In genomic region chr10:11149499-11149898, GRCh38 we compare ENCODE assay signal across 10 cellular contexts.
DNase-seq lines count a peak whose midpoint lies in the region; ATAC-seq and TF ChIP-seq lines count a peak whose summit lies in the region.
"Had no signal": no experiment of that assay in that cellular context is flagged by ENCODE, and none has a peak within 500 bp of the region (broad histone marks: within the 10 kb centered on the region; RNA-seq: fewer than 3 reads in every experiment).

No MANE protein-coding gene starts in this region.

- no CpG with 5 or more reads among the region's 12 CpGs for WGBS in H9 (ENCODE audit: extremely low coverage, insufficient read length, low lambda C conversion rate)
- 35% methylated on average over 12 of the region's 12 CpGs for WGBS in SK-N-SH (ENCODE audit: low lambda C conversion rate)

- H3K23me2 ChIP-seq in H9 (ENCODE audit: insufficient read length, low read depth, low read length, poor library complexity, severe bottlenecking) = no peaks in the 10 kb centered on the region

- H3T11ph ChIP-seq in H9 (ENCODE audit: low read length) = no peak overlapping the region

- TF ChIP-seq CTCF in H9 (conservative IDR thresholded peaks at IDR 0.05) = no peak
- TF ChIP-seq CTCF in lower lobe of right lung (IDR thresholded peaks at IDR 0.05) = no peak
- no peak for TF ChIP-seq CTCF in BE2C (IDR thresholded peaks at IDR 0.05; ENCODE audit: low read depth, low read length)
- TF ChIP-seq CTCF in SK-N-SH (IDR thresholded peaks at IDR 0.05) = no peak

- intact Hi-C loops in lower lobe of right lung (cut with DNase I) = no loop called here

- no peaks in the 10 kb centered on the region for H3K79me1 ChIP-seq in H9 (ENCODE audit: insufficient read depth, low read depth, low read length, poor library complexity, severe bottlenecking)

- H4K20me1 ChIP-seq in BLaER1 = no peaks in the 10 kb centered on the region
- no peaks in the 10 kb centered on the region for H4K20me1 ChIP-seq in H9 (ENCODE audit: control insufficient read depth, insufficient read depth, insufficient read length)
- no peaks in the 10 kb centered on the region for H4K20me1 ChIP-seq in SK-N-SH (ENCODE audit: insufficient read depth)

- H3K23ac ChIP-seq in H9 (ENCODE audit: insufficient read length, low read depth, low read length) = no peak overlapping the region

- POLR2A ChIA-PET in activated CD8-positive, alpha-beta T cell treated with anti-CD3 and anti-CD28 coated beads, Interleukin-2, amount 10 ng/mL, durations not matched to agents 7 days and 5 days (lab: Charles Lee) = interaction anchor here (0.7 to 19.5 kb wide), 11 partner anchors 8 to 87 kb away, joined by 3 to 1291 read pairs (median 8); no protein-coding TSS in a partner anchor
- POLR2A ChIA-PET in SK-N-SH (lab: Yijun Ruan, JAX) = no interaction called here

- no peak overlapping the region for H2BK120ac ChIP-seq in H9 (ENCODE audit: low read depth, low read length, poor library complexity, severe bottlenecking)

- H3K79me2 ChIP-seq in H9 (ENCODE audit: insufficient read depth, low read length) = 0 out of 2 replicates have a peak, but pooled peaks cover 2% of the 10 kb centered on the region
- no peaks in the 10 kb centered on the region for H3K79me2 ChIP-seq in SK-N-SH (ENCODE audit: insufficient read depth)

- H4K8ac ChIP-seq in H9 (replicated peaks; ENCODE audit: insufficient read length, low read depth, low read length) = no peak overlapping the region

- H3K36me3 ChIP-seq in BLaER1 = no peaks in the 10 kb centered on the region
- H3K36me3 ChIP-seq in lower lobe of right lung = no peaks in the 10 kb centered on the region
- no peaks in the 10 kb centered on the region for H3K36me3 ChIP-seq in BE2C
- no peaks in the 10 kb centered on the region for H3K36me3 ChIP-seq in SK-N-SH (replicated peaks in 1 of 2; ENCODE audit: control insufficient read depth in 1 of 2, insufficient read depth in 2 of 2, low read length in 1 of 2)
- H3K36me3 ChIP-seq: brain microvascular endothelial cell had no signal

- H3K9me3 ChIP-seq in BLaER1 (no peaks in the 10 kb centered on the region), H9 (ENCODE audit: control insufficient read depth, low read depth, low read length) (no peaks in the 10 kb centered on the region), lower lobe of right lung (no peaks in the 10 kb centered on the region), BE2C (no peaks in the 10 kb centered on the region), SK-N-SH (no peaks in the 10 kb centered on the region)

- H2BK5ac ChIP-seq in H9 (ENCODE audit: insufficient read length, low read length) = no peak overlapping the region

- ATAC-seq in activated CD8-positive, alpha-beta T cell treated with anti-CD3 and anti-CD28 coated beads, Interleukin-2, amount 10 ng/mL, durations not matched to agents 7 days and 5 days = peak; percentile 61
- ATAC-seq in lower lobe of right lung = peak; percentile 20 to 42

- peak overlapping the region; percentile 11 for H3K18ac ChIP-seq in H9 (ENCODE audit: insufficient read length, low read depth, low read length)

- H3K14ac ChIP-seq in H9 (ENCODE audit: insufficient read depth, low read length) = no peak overlapping the region

- no peak overlapping the region for H4K91ac ChIP-seq in H9 (ENCODE audit: insufficient read length, low read depth, low read length)

- no peak overlapping the region for H2BK12ac ChIP-seq in H9 (ENCODE audit: insufficient read length, low read depth, low read length)

- H3K9ac ChIP-seq in BLaER1 (peak overlapping the region; percentile 47), H9 (ENCODE audit: extremely low read depth, insufficient read length, low read length) (no peak overlapping the region), SK-N-SH (no peak overlapping the region)

- peak overlapping the region; percentile 62 for H2AK5ac ChIP-seq in H9 (ENCODE audit: insufficient read length, low read length)

- H3K4me2 ChIP-seq in BLaER1 (peak overlapping the region; percentile 83), H9 (ENCODE audit: insufficient read depth, insufficient read length, low read length) (no peak overlapping the region), SK-N-SH (no peak overlapping the region)

- no peak overlapping the region for H3K56ac ChIP-seq in H9 (ENCODE audit: insufficient read length, low read depth, low read length)

- H4K5ac ChIP-seq in H9 (ENCODE audit: insufficient read length, low read depth, low read length) = peak overlapping the region; percentile 22

- no peak overlapping the region for H2BK20ac ChIP-seq in H9 (ENCODE audit: low read depth, low read length, poor library complexity, severe bottlenecking)

- H3K4me1 ChIP-seq in BLaER1 (peaks cover 83% of the 10 kb centered on the region), H9 (ENCODE audit: insufficient read depth, low read length) (peaks cover 15% of the 10 kb centered on the region; the same call in 1 of the 2 replicates), lower lobe of right lung (peaks cover 76% of the 10 kb centered on the region), BE2C (no peaks in the 10 kb centered on the region), SK-N-SH (ENCODE audit: control insufficient read depth in 1 of 2, insufficient read depth in 2 of 2, low read depth in 1 of 2, low read length in 1 of 2) (peaks cover 0 to 10% of the 10 kb centered on the region in 2 experiments; a peak in 2 of 4 replicates)

- no peaks in the 10 kb centered on the region for H3K9me2 ChIP-seq in SK-N-SH

- no peaks in the 10 kb centered on the region for H3K9me3 Mint-ChIP-seq in H9
- H3K9me3 Mint-ChIP-seq in activated CD8-positive, alpha-beta T cell treated with anti-CD3 and anti-CD28 coated beads, Interleukin-2, amount 10 ng/mL, durations not matched to agents 7 days and 5 days (ENCODE audit: insufficient read depth) = no peaks in the 10 kb centered on the region

- no peak for TF ChIP-seq RAD21 in SK-N-SH (IDR thresholded peaks at IDR 0.05; ENCODE audit: low read length)

- H3K4me1 Mint-ChIP-seq in H9 = peaks cover 74 to 75% of the 10 kb centered on the region in 2 experiments
- H3K4me1 Mint-ChIP-seq in activated CD8-positive, alpha-beta T cell treated with anti-CD3 and anti-CD28 coated beads, Interleukin-2, amount 10 ng/mL, durations not matched to agents 7 days and 5 days (ENCODE audit: low read depth) = peaks cover 97% of the 10 kb centered on the region

- CTCF ChIA-PET in activated CD8-positive, alpha-beta T cell treated with anti-CD3 and anti-CD28 coated beads, Interleukin-2, amount 10 ng/mL, durations not matched to agents 7 days and 5 days (lab: Charles Lee) = interaction anchor here (1.1 to 16.7 kb wide), 4 partner anchors 11 to 30 kb away, joined by 4 to 324 read pairs (median 12); no protein-coding TSS in a partner anchor
- CTCF ChIA-PET in SK-N-SH (lab: Yijun Ruan, JAX) = interaction anchor here (1.1 kb wide), 1 partner anchor 12 kb away, joined by 3 read pairs; no protein-coding TSS in a partner anchor

- H3K4me3 ChIP-seq in BLaER1 (peak overlapping the region; percentile 9; the same call in 1 of the 2 replicates), lower lobe of right lung (peak overlapping the region; percentile 20), BE2C (ENCODE audit: low read depth, low read length) (no peak overlapping the region), SK-N-SH (ENCODE audit: low read depth in 2 of 2, low read length in 1 of 2) (no peak overlapping the region)

- peak overlapping the region; percentile 35; the same call in 1 of the 2 replicates for H3K27ac ChIP-seq in BLaER1
- H3K27ac ChIP-seq in H9 (ENCODE audit: insufficient read length, low read depth, low read length) = no peak overlapping the region
- peak overlapping the region; percentile 43 for H3K27ac ChIP-seq in lower lobe of right lung
- H3K27ac ChIP-seq in SK-N-SH (ENCODE audit: low read depth in 2 of 2, low read length in 1 of 2) = no peak overlapping the region
- H3K27ac ChIP-seq: brain microvascular endothelial cell, C4-2B had no signal

- no peaks in the 10 kb centered on the region for H3F3A ChIP-seq in SK-N-SH (replicated peaks; ENCODE audit: insufficient read depth)

- no peak for DNase-seq in H9
- DNase-seq in activated CD8-positive, alpha-beta T cell treated with anti-CD3 and anti-CD28 coated beads, Interleukin-2, amount 10 ng/mL, durations not matched to agents 7 days and 5 days = peak; percentile 63
- DNase-seq in lower lobe of right lung = peak; percentile 54
- DNase-seq in BE2C = no peak
- DNase-seq in SK-N-SH = no peak
- DNase-seq in kidney glomerular epithelial cell (lab: John Stamatoyannopoulos, UW) = no peak
- DNase-seq in NCI-H2081 treated with DMSO at 0.1 percent for 48 hours (lab: John Stamatoyannopoulos, UW) = no peak
- DNase-seq: brain microvascular endothelial cell had no signal

- no peak for TF ChIP-seq EP300 in SK-N-SH (IDR thresholded peaks at IDR 0.05; ENCODE audit: borderline replicate concordance in 1 of 2, low read depth in 1 of 2, low read length in 1 of 2)

- H2BK15ac ChIP-seq in H9 (ENCODE audit: low read depth, low read length) = no peak overlapping the region; the same call in 1 of the 2 replicates

- no peak overlapping the region for H2AFZ ChIP-seq in H9 (ENCODE audit: low read length)
- H2AFZ ChIP-seq in SK-N-SH (ENCODE audit: low read depth) = no peak overlapping the region

- no peak overlapping the region; a peak in 1 of 7 replicates for H3K27ac Mint-ChIP-seq in H9
- peak overlapping the region; percentile 99 for H3K27ac Mint-ChIP-seq in activated CD8-positive, alpha-beta T cell treated with anti-CD3 and anti-CD28 coated beads, Interleukin-2, amount 10 ng/mL, durations not matched to agents 7 days and 5 days

- no peak overlapping the region for H3K4me3 Mint-ChIP-seq in H9
- peak overlapping the region; percentile 84 for H3K4me3 Mint-ChIP-seq in activated CD8-positive, alpha-beta T cell treated with anti-CD3 and anti-CD28 coated beads, Interleukin-2, amount 10 ng/mL, durations not matched to agents 7 days and 5 days

- no peaks in the 10 kb centered on the region for H3K27me3 ChIP-seq in BLaER1
- no peaks in the 10 kb centered on the region for H3K27me3 ChIP-seq in H9 (ENCODE audit: insufficient read depth, low read length)
- no peaks in the 10 kb centered on the region for H3K27me3 ChIP-seq in lower lobe of right lung (ENCODE audit: low read depth)
- H3K27me3 ChIP-seq in BE2C = no peaks in the 10 kb centered on the region
- H3K27me3 ChIP-seq in SK-N-SH (ENCODE audit: insufficient read depth) = no peaks in the 10 kb centered on the region
- H3K27me3 ChIP-seq: brain microvascular endothelial cell had no signal

- no peaks in the 10 kb centered on the region for H3K36me3 Mint-ChIP-seq in H9 (ENCODE audit: insufficient read depth in 1 of 3, low read depth in 3 of 3)
- H3K36me3 Mint-ChIP-seq in activated CD8-positive, alpha-beta T cell treated with anti-CD3 and anti-CD28 coated beads, Interleukin-2, amount 10 ng/mL, durations not matched to agents 7 days and 5 days (ENCODE audit: low read depth) = no peaks in the 10 kb centered on the region

- no peaks in the 10 kb centered on the region for H3K27me3 Mint-ChIP-seq in H9 (ENCODE audit: low read depth)
- no peaks in the 10 kb centered on the region for H3K27me3 Mint-ChIP-seq in activated CD8-positive, alpha-beta T cell treated with anti-CD3 and anti-CD28 coated beads, Interleukin-2, amount 10 ng/mL, durations not matched to agents 7 days and 5 days (ENCODE audit: low read depth)

- H3K4ac ChIP-seq in H9 (ENCODE audit: low read depth, low read length) = no peak overlapping the region

TF ChIP-seq in SK-N-SH, 30 proteins besides CTCF, POLR2A, EP300 and RAD21:
- TF ChIP-seq ELF1 (IDR thresholded peaks at IDR 0.05) (no peak), RCOR1 (IDR thresholded peaks at IDR 0.05; ENCODE audit: low read length) (no peak), RFX5 (IDR thresholded peaks at IDR 0.05; ENCODE audit: low read length) (no peak)
TF ChIP-seq in SK-N-SH: peak in this region for 0.

Comparison
In these comparisons a context has a peak if more than half of its experiments do, and no peak if none do; other contexts are left out.
1. H3K27ac ChIP-seq: peak in BLaER1 (single experiment) and lower lobe of right lung (single experiment); none in H9 (single experiment) and SK-N-SH (0 of 2).
2. H3K4me3 ChIP-seq: peak in BLaER1 (single experiment) and lower lobe of right lung (single experiment); none in BE2C (single experiment) and SK-N-SH (0 of 2).
3. DNase-seq: peak in activated CD8-positive, alpha-beta T cell treated with anti-CD3 and anti-CD28 coated beads, Interleukin-2, amount 10 ng/mL, durations not matched to agents 7 days and 5 days (single experiment) and lower lobe of right lung (single experiment); none in H9 (single experiment), BE2C (single experiment), SK-N-SH (single experiment), kidney glomerular epithelial cell (single experiment) and NCI-H2081 treated with DMSO at 0.1 percent for 48 hours (single experiment).